In the genomic region with DNA sequence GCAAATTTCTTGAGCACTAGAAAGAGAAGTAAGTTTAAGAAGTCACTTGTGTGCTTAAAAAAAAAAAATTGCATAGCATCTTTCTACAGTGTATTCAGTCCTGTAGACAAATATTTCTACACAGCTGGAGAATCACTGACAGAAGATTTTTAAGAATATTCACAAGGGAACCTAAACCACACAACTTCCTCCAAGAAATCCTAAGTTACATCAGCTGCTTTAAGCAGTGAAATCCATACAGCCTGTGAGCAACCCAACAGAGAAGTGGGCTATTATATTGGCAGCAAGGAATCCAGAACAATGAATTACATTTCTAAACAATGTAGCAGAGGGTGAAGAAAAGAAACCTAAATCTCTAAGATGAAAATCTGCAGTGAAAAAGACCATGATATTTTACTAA, we compare ENCODE assay signal across 1 cellular context.
TF ChIP-seq lines count a peak whose summit lies in the region.

No MANE protein-coding gene starts in this region.

TF ChIP-seq in IMR-90, 13 proteins besides CTCF, POLR2A, EP300 and RAD21:
- TF ChIP-seq MAZ (IDR thresholded peaks at IDR 0.05; ENCODE audit: borderline replicate concordance, low read depth, low read length), result no peak
- TF ChIP-seq MAFK (IDR thresholded peaks at IDR 0.05; ENCODE audit: low read depth, low read length), result no peak
